In the genomic region with DNA sequence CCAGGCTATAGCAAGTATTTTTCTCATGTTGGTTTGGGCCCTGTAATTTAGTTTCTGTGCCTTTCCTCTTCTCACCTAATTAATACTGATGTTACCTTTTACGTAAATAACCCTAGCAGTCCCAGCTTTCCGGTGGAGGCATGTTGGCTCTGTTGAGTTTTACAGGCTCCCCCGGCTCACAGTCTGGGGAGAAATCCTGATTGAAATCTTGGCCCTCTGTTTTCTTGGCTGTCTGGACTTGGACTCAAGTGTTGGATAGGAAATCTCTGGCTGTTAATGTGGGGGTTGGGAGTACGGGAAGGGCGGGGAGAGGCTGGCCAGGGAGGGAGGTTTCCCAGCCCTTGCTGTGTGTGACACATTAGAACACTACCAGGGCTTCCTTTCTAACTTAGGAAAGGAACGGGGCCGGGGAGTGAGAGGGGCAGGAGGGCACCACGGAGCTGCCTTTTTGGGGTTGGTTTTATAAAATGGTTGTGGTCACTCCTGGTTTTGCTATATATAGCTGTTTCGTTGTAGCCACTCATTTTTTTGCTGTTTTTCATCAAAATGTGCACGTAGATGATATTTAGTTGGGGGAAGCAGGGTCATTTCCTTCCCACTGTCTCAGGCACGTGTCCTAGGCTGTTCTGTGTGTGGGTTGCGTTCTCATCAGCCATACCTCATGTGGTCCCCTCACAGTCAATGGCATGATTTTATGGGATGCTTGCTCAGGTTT, we compare ENCODE assay signal across 9 cellular contexts.
DNase-seq lines count a peak whose midpoint lies in the region; ATAC-seq and TF ChIP-seq lines count a peak whose summit lies in the region.
"Had no signal": no experiment of that assay in that cellular context is flagged by ENCODE, and none has a peak within 500 bp of the region (broad histone marks: within the 10 kb centered on the region; RNA-seq: fewer than 3 reads in every experiment).

No MANE protein-coding gene starts in this region.

- in situ Hi-C loops in astrocyte of the spinal cord (cut with HindIII; ENCODE audit: low sequenced_read_pairs): no loop called here

- H3K4me3 ChIP-seq in astrocyte of the spinal cord (ENCODE audit: low read depth, low read length) (no peak overlapping the region), tibial artery (peak overlapping the region in 1 of 2 donors; percentile 30)

- no peaks in the 10 kb centered on the region for H3K36me3 ChIP-seq in tibial artery
- H3K36me3 ChIP-seq: neutrophil had no signal

- no peak for TF ChIP-seq CTCF in astrocyte of the spinal cord (IDR thresholded peaks at IDR 0.05; ENCODE audit: low read depth, low read length)
- no peak for TF ChIP-seq CTCF in tibial artery (IDR thresholded peaks at IDR 0.05)

- intact Hi-C loops in tibial artery (cut with DNase I; ENCODE audit: low total_unique reads): no loop called here

- H3K27me3 ChIP-seq in tibial artery: no peaks in the 10 kb centered on the region
- H3K27me3 ChIP-seq: neutrophil had no signal

- ATAC-seq in GM18511 (IDR thresholded peaks at IDR 0.05; ENCODE audit: unreplicated experiment) (peak; percentile 50), HG03442 (IDR thresholded peaks at IDR 0.05; ENCODE audit: unreplicated experiment) (peak; percentile 36)

- peaks cover 0 to 78% (median 55%) of the 10 kb centered on the region in 4 donors for H3K4me1 ChIP-seq in tibial artery

- H3K9me3 ChIP-seq in tibial artery: no peaks in the 10 kb centered on the region
- H3K9me3 ChIP-seq: neutrophil had no signal

- peak overlapping the region; percentile 53 to 60 for H3K27ac ChIP-seq in tibial artery
- H3K27ac ChIP-seq: neutrophil had no signal

- DNase-seq in astrocyte of the spinal cord (ENCODE audit: low read depth, low spot score) (peak; percentile 91), left kidney (ENCODE audit: low read depth, low spot score) (peak; percentile 78), tibial artery (peak; percentile 84 to 89), NCI-H1694 (lab: John Stamatoyannopoulos, UW) (no peak)
- no peak for DNase-seq in stimulated activated naive CD4-positive, alpha-beta T cell treated with Interleukin-2 at 50 U/mL for 16 hours (lab: John Stamatoyannopoulos, UW)
- DNase-seq in stimulated activated CD4-positive, alpha-beta T cell treated with anti-CD3 and anti-CD28 coated beads, Interleukin-4, amount 100 ng/mL, for 4 hours: no peak

Comparison
In these comparisons a context has a peak if more than half of its experiments do, and no peak if none do; other contexts are left out.
1. DNase-seq: peak in astrocyte of the spinal cord (single experiment), left kidney (single experiment) and tibial artery (2 of 2); none in NCI-H1694 (single experiment), stimulated activated naive CD4-positive, alpha-beta T cell treated with Interleukin-2 at 50 U/mL for 16 hours (single experiment) and stimulated activated CD4-positive, alpha-beta T cell treated with anti-CD3 and anti-CD28 coated beads, Interleukin-4, amount 100 ng/mL, for 4 hours (0 of 2).